Comparison of ENCODE assay signal across 8 cellular contexts in genomic region chr15:89999676-90000174, GRCh38. TPM values are rescaled to one million over a fixed set of nuclear protein-coding genes. Genes with fewer than 3 reads are reported as not detected.
A peak's percentile ranks its signal among the peaks of the same experiment; 100 is the strongest.
DNase-seq lines count a peak whose midpoint lies in the region; ATAC-seq and TF ChIP-seq lines count a peak whose summit lies in the region.

No MANE protein-coding gene starts in this region.

- CTCF ChIA-PET in HEK293 (lab: Yijun Ruan, JAX): interaction anchor here (0.5 to 1.2 kb wide), 4 partner anchors 10 to 195 kb away, joined by 3 to 6 read pairs (median 4); no protein-coding TSS in a partner anchor

- peaks cover 25% of the 10 kb centered on the region for H3K79me2 ChIP-seq in MM.1S (ENCODE audit: low read length)

- H3K9ac ChIP-seq in iPS-15b (ENCODE audit: low read depth, low read length) (peak overlapping the region; percentile 47), MM.1S (ENCODE audit: low read length) (no peak overlapping the region)

- H2AFZ ChIP-seq in MM.1S (ENCODE audit: low read length): no peak overlapping the region

- WGBS in spleen, 5 donors: 26 to 61% (median 40%) methylated on average over 12 to 13 of the region's 13 CpGs

- H3K4me2 ChIP-seq in MM.1S (ENCODE audit: low read depth, low read length): no peak overlapping the region

- H3K9me2 ChIP-seq in MM.1S (replicated peaks; ENCODE audit: insufficient read depth, low read length): no peaks in the 10 kb centered on the region

- no peaks in the 10 kb centered on the region for H3K36me3 ChIP-seq in HEK293 (ENCODE audit: control insufficient read depth in 2 of 2, insufficient read depth in 1 of 2, low read length in 2 of 2)
- H3K36me3 ChIP-seq in iPS-15b (ENCODE audit: control insufficient read depth, insufficient read depth, low read length): no peaks in the 10 kb centered on the region
- H3K36me3 ChIP-seq in spleen: no peaks in the 10 kb centered on the region
- no peaks in the 10 kb centered on the region for H3K36me3 ChIP-seq in MM.1S (replicated peaks; ENCODE audit: insufficient read depth, low read length)

- H3K9me3 ChIP-seq in HEK293 (ENCODE audit: control insufficient read depth, insufficient read depth, low read depth, low read length): no peaks in the 10 kb centered on the region
- H3K9me3 ChIP-seq in iPS-15b (ENCODE audit: control insufficient read depth, insufficient read depth, low read length): no peaks in the 10 kb centered on the region
- no peaks in the 10 kb centered on the region for H3K9me3 ChIP-seq in spleen
- no peaks in the 10 kb centered on the region for H3K9me3 ChIP-seq in MM.1S (replicated peaks; ENCODE audit: insufficient read depth, low read length)

- TF ChIP-seq CTCF in HEK293 (tag by site-specific recombination; IDR thresholded peaks at IDR 0.05) (no peak), spleen (IDR thresholded peaks at IDR 0.05 in 8 of 11, conservative IDR thresholded peaks at IDR 0.05 in 3 of 11) (no peak), MM.1S (IDR thresholded peaks at IDR 0.05; ENCODE audit: low read length) (no peak)

- no peak for TF ChIP-seq POLR2A in spleen (IDR thresholded peaks at IDR 0.05)

- H3K27me3 ChIP-seq in iPS-15b (ENCODE audit: control insufficient read depth, insufficient read depth, low read length) (peaks cover 8% of the 10 kb centered on the region), spleen (replicated peaks in 1 of 7) (no peaks in the 10 kb centered on the region), MM.1S (replicated peaks; ENCODE audit: insufficient read depth, low read length) (no peaks in the 10 kb centered on the region)

- H3K27ac ChIP-seq in HEK293 (ENCODE audit: extremely low read depth, low read depth, low read length): no peak overlapping the region
- H3K27ac ChIP-seq in spleen: peak overlapping the region; percentile 76 to 97 (median 94)
- no peak overlapping the region for H3K27ac ChIP-seq in MM.1S (ENCODE audit: low read length)

- no peaks in the 10 kb centered on the region for H4K20me1 ChIP-seq in MM.1S (ENCODE audit: insufficient read depth, low read length)

- DNase-seq in astrocyte of the hippocampus (ENCODE audit: low read depth, low spot score): peak; percentile 29
- no peak for DNase-seq in spleen
- no peak for DNase-seq in MM.1S

- no peak for ATAC-seq in GM21737 (IDR thresholded peaks at IDR 0.05; ENCODE audit: unreplicated experiment)
- no peak for ATAC-seq in GM18907 (IDR thresholded peaks at IDR 0.05; ENCODE audit: unreplicated experiment)
- ATAC-seq in GM18858 (IDR thresholded peaks at IDR 0.05; ENCODE audit: unreplicated experiment): no peak

- H3F3A ChIP-seq in MM.1S (ENCODE audit: insufficient read depth, low read length): peaks cover 13% of the 10 kb centered on the region; the same call in 1 of the 2 replicates

- POLR2A ChIA-PET in HEK293 (lab: Yijun Ruan, JAX): no interaction called here

- H3K4me1 ChIP-seq in HEK293 (ENCODE audit: control insufficient read depth, insufficient read depth, low read length): peaks cover 10% of the 10 kb centered on the region
- peaks cover 22% of the 10 kb centered on the region for H3K4me1 ChIP-seq in iPS-15b (ENCODE audit: control insufficient read depth, insufficient read depth, low read length)
- peaks cover 19 to 57% (median 47%) of the 10 kb centered on the region in 6 donors for H3K4me1 ChIP-seq in spleen
- peaks cover 4% of the 10 kb centered on the region; the same call in 1 of the 2 replicates for H3K4me1 ChIP-seq in MM.1S (ENCODE audit: low read length)

- H3K4me3 ChIP-seq in HEK293 (ENCODE audit: low read depth, low read length) (no peak overlapping the region), iPS-15b (ENCODE audit: low read depth, low read length) (peak overlapping the region; percentile 75), spleen (peak overlapping the region in 5 of 8 donors; percentile 58 to 92 (median 80)), MM.1S (ENCODE audit: low read length) (no peak overlapping the region)

- intact Hi-C loops in spleen (cut with DNase I; ENCODE audit: low total_unique reads): loop anchor here (10.0 kb wide), 1 partner anchor 65 kb away; no protein-coding TSS in a partner anchor

TF ChIP-seq in HEK293, 187 proteins besides CTCF, POLR2A, EP300 and RAD21 (continues in another document):
- TF ChIP-seq ZIC2 (tag by site-specific recombination; IDR thresholded peaks at IDR 0.05) (peak; percentile 30; the same call in 1 of the 2 replicates), ZNF704 (tag by site-specific recombination; IDR thresholded peaks at IDR 0.05) (no peak), ZFP37 (tag by site-specific recombination; IDR thresholded peaks at IDR 0.05) (no peak), ZNF175 (tag by site-specific recombination; IDR thresholded peaks at IDR 0.05) (no peak), ZNF416 (tag by site-specific recombination; IDR thresholded peaks at IDR 0.05) (no peak), ZBTB48 (tag by site-specific recombination; IDR thresholded peaks at IDR 0.05) (peak; percentile 44; the same call in 1 of the 2 replicates), EGR2 (tag by site-specific recombination; IDR thresholded peaks at IDR 0.05; ENCODE audit: low read depth) (0 out of 2 replicates have a peak, but pooled peaks have one; percentile 6), PATZ1 (tag by site-specific recombination; IDR thresholded peaks at IDR 0.05) (peak; percentile 40; the same call in 1 of the 2 replicates), ZNF302 (tag by site-specific recombination; IDR thresholded peaks at IDR 0.05; ENCODE audit: low read depth) (no peak), ZSCAN16 (tag by site-specific recombination; IDR thresholded peaks at IDR 0.05) (no peak), ZNF23 (tag by site-specific recombination; IDR thresholded peaks at IDR 0.05; ENCODE audit: borderline replicate concordance) (no peak), ELK4 (IDR thresholded peaks at IDR 0.05; ENCODE audit: borderline replicate concordance, low read depth, low read length) (no peak), ZSCAN18 (tag by site-specific recombination; IDR thresholded peaks at IDR 0.05) (no peak), ZNF112 (tag by site-specific recombination; IDR thresholded peaks at IDR 0.05) (no peak), ZNF174 (tag by site-specific recombination; IDR thresholded peaks at IDR 0.05) (no peak), GLI2 (tag by site-specific recombination; IDR thresholded peaks at IDR 0.05; ENCODE audit: borderline replicate concordance, low read depth) (no peak), ZNF423 (tag by site-specific recombination; IDR thresholded peaks at IDR 0.05) (no peak), ZNF366 (tag by site-specific recombination; conservative IDR thresholded peaks at IDR 0.05) (0 out of 2 replicates have a peak, but pooled peaks have one; percentile 25)

RNA-seq across cellular contexts. Expression of gene ZNF710, which starts 1.4 kb away (rescaled TPM):
- total RNA-seq in spleen: 10 to 100 TPM; 25.5 to 66.4 (median 36.7) TPM
- 10 to 100 TPM; 12.5 to 24.8 (median 19.5) TPM for polyA plus RNA-seq in spleen

Comparison
In these comparisons a context has a peak if more than half of its experiments do, and no peak if none do; other contexts are left out.
1. H3K27ac ChIP-seq: peak in spleen (8 of 8); none in HEK293 (single experiment) and MM.1S (single experiment).
2. H3K4me3 ChIP-seq: peak in iPS-15b (single experiment) and spleen (5 of 8); none in HEK293 (single experiment) and MM.1S (single experiment).